1 cellular context compared by ENCODE assay signal in the genomic region with DNA sequence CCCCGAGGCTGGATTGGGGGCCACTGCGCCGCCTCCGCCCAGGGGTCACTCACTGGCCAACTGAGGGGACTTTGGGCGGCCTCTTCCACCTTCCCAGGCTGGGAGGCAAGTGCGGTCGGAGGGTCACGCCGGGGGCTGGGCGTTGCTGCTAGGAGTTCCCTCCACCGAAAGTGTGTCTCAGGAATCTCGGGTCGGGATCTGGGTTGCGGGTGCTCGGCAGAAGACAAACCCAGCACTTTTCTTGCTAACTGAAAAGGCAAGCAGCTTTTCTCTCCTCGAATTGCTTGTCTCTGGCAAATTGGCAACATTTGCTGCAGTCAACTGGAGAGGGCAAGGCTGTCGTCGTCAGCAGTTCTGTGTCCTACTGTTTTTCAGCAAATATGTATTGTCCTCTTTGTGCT.
TF ChIP-seq lines count a peak whose summit lies in the region.

No MANE protein-coding gene starts in this region.

TF ChIP-seq in HepG2, 621 proteins besides CTCF, POLR2A, EP300 and RAD21 (continued from another document):
- TF ChIP-seq, protein P1, sequence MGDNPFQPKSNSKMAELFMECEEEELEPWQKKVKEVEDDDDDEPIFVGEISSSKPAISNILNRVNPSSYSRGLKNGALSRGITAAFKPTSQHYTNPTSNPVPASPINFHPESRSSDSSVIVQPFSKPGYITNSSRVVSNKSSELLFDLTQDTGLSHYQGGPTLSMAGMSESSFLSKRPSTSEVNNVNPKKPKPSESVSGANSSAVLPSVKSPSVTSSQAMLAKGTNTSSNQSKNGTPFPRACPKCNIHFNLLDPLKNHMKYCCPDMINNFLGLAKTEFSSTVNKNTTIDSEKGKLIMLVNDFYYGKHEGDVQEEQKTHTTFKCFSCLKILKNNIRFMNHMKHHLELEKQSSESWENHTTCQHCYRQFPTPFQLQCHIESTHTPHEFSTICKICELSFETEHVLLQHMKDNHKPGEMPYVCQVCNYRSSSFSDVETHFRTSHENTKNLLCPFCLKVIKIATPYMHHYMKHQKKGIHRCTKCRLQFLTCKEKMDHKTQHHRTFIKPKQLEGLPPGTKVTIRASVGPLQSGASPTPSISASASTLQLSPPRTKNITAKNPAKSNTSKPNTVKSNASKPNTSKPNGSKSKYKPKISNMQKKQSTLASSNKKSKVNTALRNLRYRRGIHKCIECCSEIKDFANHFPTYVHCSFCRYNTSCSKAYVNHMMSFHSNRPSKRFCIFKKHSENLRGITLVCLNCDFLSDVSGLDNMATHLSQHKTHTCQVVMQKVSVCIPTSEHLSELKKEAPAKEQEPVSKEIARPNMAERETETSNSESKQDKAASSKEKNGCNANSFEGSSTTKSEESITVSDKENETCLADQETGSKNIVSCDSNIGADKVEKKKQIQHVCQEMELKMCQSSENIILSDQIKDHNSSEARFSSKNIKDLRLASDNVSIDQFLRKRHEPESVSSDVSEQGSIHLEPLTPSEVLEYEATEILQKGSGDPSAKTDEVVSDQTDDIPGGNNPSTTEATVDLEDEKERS (CRISPR knock-in tag; IDR thresholded peaks at IDR 0.05): no peak
- TF ChIP-seq SALL1 (CRISPR knock-in tag; IDR thresholded peaks at IDR 0.05) (no peak), BRCA1 (CRISPR knock-in tag; IDR thresholded peaks at IDR 0.05) (no peak), KDM3A (CRISPR knock-in tag; IDR thresholded peaks at IDR 0.05; ENCODE audit: low read depth) (no peak)
